Comparison of ENCODE assay signal across 13 cellular contexts in genomic region chr3:178513539-178514410, GRCh38. TPM values are rescaled to one million over a fixed set of nuclear protein-coding genes. Genes with fewer than 3 reads are reported as not detected.
DNase-seq lines count a peak whose midpoint lies in the region; ATAC-seq lines count a peak whose summit lies in the region.
"Had no signal": no experiment of that assay in that cellular context is flagged by ENCODE, and none has a peak within 500 bp of the region (broad histone marks: within the 10 kb centered on the region; RNA-seq: fewer than 3 reads in every experiment).

No MANE protein-coding gene starts in this region.

- H3K4me3 ChIP-seq in BLaER1, result no peak overlapping the region

- peak overlapping the region; percentile 55 for H3K4me2 ChIP-seq in BLaER1

- peak; percentile 16 for ATAC-seq in GM18867 (IDR thresholded peaks at IDR 0.05; ENCODE audit: unreplicated experiment)
- ATAC-seq: activated CD4-positive, CD25-positive, alpha-beta regulatory T cell treated with anti-CD3 and anti-CD28 coated beads, Interleukin-2, amount 50 U/mL, for 24 hours had no signal

- no peaks in the 10 kb centered on the region for H4K20me1 ChIP-seq in BLaER1

- no peaks in the 10 kb centered on the region for H3K27me3 ChIP-seq in BLaER1

- H3K4me1 ChIP-seq in BLaER1, result peaks cover 32% of the 10 kb centered on the region
- H3K4me1 ChIP-seq: parathyroid adenoma had no signal

- H3K9me3 ChIP-seq in BLaER1, result no peaks in the 10 kb centered on the region

- no peak overlapping the region for H3K9ac ChIP-seq in BLaER1
- H3K9ac ChIP-seq: parathyroid adenoma had no signal

- DNase-seq in M059J (ENCODE audit: low read depth) (peak; percentile 82), fibroblast of gingiva (ENCODE audit: low read depth) (peak; percentile 14), NOMO-1 (lab: John Stamatoyannopoulos, UW; ENCODE audit: unreplicated experiment in 2 of 2) (no peak), SHP77 treated with DMSO at 0.1 percent for 48 hours (lab: John Stamatoyannopoulos, UW) (no peak), HPDE6-E6E7 (ENCODE audit: extremely low spot score) (no peak)
- DNase-seq in activated CD8-positive, alpha-beta memory T cell treated with anti-CD3 and anti-CD28 coated beads, Interleukin-2, amount 50 U/mL, for 48 hours, result no peak
- DNase-seq: C1 segment of cervical spinal cord, hypothalamus had no signal

- no peaks in the 10 kb centered on the region for H3K36me3 ChIP-seq in BLaER1

- H3K27ac ChIP-seq in BLaER1, result no peak overlapping the region
- H3K27ac ChIP-seq: parathyroid adenoma had no signal

RNA-seq across cellular contexts. Expression of gene KCNMB2, which starts 22.5 kb away (rescaled TPM):
- total RNA-seq in M059J (2014; rRNA removed; shearing (Covaris generic)), result 7.9 and 10.4 TPM in 2 replicates
- total RNA-seq: mesenteric fat pad had no signal

Comparison
In these comparisons a context has a peak if more than half of its experiments do, and no peak if none do; other contexts are left out.
1. DNase-seq: peak in M059J (single experiment) and fibroblast of gingiva (single experiment); none in activated CD8-positive, alpha-beta memory T cell treated with anti-CD3 and anti-CD28 coated beads, Interleukin-2, amount 50 U/mL, for 48 hours (single experiment), NOMO-1 (0 of 2), SHP77 treated with DMSO at 0.1 percent for 48 hours (single experiment) and HPDE6-E6E7 (single experiment).